ENCODE assay signal across 8 cellular contexts in genomic region chr5:124453221-124454032, GRCh38.
DNase-seq lines count a peak whose midpoint lies in the region; ATAC-seq and TF ChIP-seq lines count a peak whose summit lies in the region.

No MANE protein-coding gene starts in this region.

- TF ChIP-seq CTCF in AG09309 (IDR thresholded peaks at IDR 0.05; ENCODE audit: control insufficient read depth, insufficient read depth, low read depth, low read length, missing control alignments), result no peak

- no peaks in the 10 kb centered on the region for H3K36me3 Mint-ChIP-seq in activated naive CD8-positive, alpha-beta T cell treated with anti-CD3 and anti-CD28 coated beads for 36 hours

- no peak overlapping the region for H3K4me3 ChIP-seq in AG09309 (ENCODE audit: control insufficient read depth, low read depth, low read length)

- ATAC-seq in GM19324 (IDR thresholded peaks at IDR 0.05; ENCODE audit: low FRiP score, unreplicated experiment) (peak; percentile 97), HG03139 (IDR thresholded peaks at IDR 0.05; ENCODE audit: unreplicated experiment) (peak; percentile 95)

- H3K27ac Mint-ChIP-seq in activated naive CD8-positive, alpha-beta T cell treated with anti-CD3 and anti-CD28 coated beads for 36 hours, result peak overlapping the region; percentile 20

- no peaks in the 10 kb centered on the region for H3K9me3 Mint-ChIP-seq in activated naive CD8-positive, alpha-beta T cell treated with anti-CD3 and anti-CD28 coated beads for 36 hours

- H3K4me1 Mint-ChIP-seq in activated naive CD8-positive, alpha-beta T cell treated with anti-CD3 and anti-CD28 coated beads for 36 hours, result peaks cover 6% of the 10 kb centered on the region

- H3K27me3 Mint-ChIP-seq in activated naive CD8-positive, alpha-beta T cell treated with anti-CD3 and anti-CD28 coated beads for 36 hours, result peaks cover 7% of the 10 kb centered on the region

- H3K4me3 Mint-ChIP-seq in activated naive CD8-positive, alpha-beta T cell treated with anti-CD3 and anti-CD28 coated beads for 36 hours, result no peak overlapping the region

- DNase-seq in AG09309 (ENCODE audit: low read depth), result peak; percentile 43
- DNase-seq in activated naive CD8-positive, alpha-beta T cell treated with anti-CD3 and anti-CD28 coated beads for 36 hours, result peak; percentile 3
- no peak for DNase-seq in mesenteric fat pad (ENCODE audit: low spot score)
- no peak for DNase-seq in NCI-H146 treated with DMSO at 0.1 percent for 48 hours (lab: John Stamatoyannopoulos, UW; ENCODE audit: unreplicated experiment)
- no peak for DNase-seq in AML-193 (lab: John Stamatoyannopoulos, UW)
- no peak for DNase-seq in midbrain (lab: John Stamatoyannopoulos, UW)

Comparison
In these comparisons a context has a peak if more than half of its experiments do, and no peak if none do; other contexts are left out.
1. DNase-seq: peak in AG09309 (single experiment) and activated naive CD8-positive, alpha-beta T cell treated with anti-CD3 and anti-CD28 coated beads for 36 hours (single experiment); none in mesenteric fat pad (single experiment), NCI-H146 treated with DMSO at 0.1 percent for 48 hours (single experiment), AML-193 (0 of 2) and midbrain (single experiment).